ENCODE assay signal across 9 cellular contexts in the genomic region with DNA sequence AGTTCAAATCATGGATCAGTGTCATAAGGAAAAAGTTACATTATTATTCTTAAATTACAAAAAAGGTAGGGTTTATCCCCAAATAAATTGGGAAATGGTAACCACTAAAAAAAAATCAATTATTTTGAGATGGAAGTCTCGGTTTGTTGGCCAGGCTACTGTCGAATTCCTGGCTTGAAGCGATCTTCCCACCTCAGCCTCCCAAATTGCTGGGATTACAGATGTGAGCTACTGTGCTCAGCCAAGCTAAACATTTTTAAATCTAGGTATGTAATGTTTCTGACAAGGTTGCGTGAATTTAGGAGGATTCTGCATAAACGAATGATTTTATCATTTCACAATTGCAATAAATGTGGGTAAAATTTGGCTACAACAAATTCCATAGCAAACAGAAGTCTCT. TPM values are rescaled to one million over a fixed set of nuclear protein-coding genes. Genes with fewer than 3 reads are reported as not detected.
DNase-seq lines count a peak whose midpoint lies in the region; ATAC-seq and TF ChIP-seq lines count a peak whose summit lies in the region.
"Had no signal": no experiment of that assay in that cellular context is flagged by ENCODE, and none has a peak within 500 bp of the region (broad histone marks: within the 10 kb centered on the region; RNA-seq: fewer than 3 reads in every experiment).

No MANE protein-coding gene starts in this region.

- H3K36me3 ChIP-seq in Caco-2 (ENCODE audit: control insufficient read depth, insufficient read depth, low read length) (no peaks in the 10 kb centered on the region), KMS-11 (ENCODE audit: insufficient read depth) (no peaks in the 10 kb centered on the region), neural cell (ENCODE audit: insufficient read depth, low read length) (no peaks in the 10 kb centered on the region)

- H3K36me3 Mint-ChIP-seq in Caco-2 (ENCODE audit: insufficient read depth, unreplicated experiment): peaks cover 13% of the 10 kb centered on the region

- H3K9me3 Mint-ChIP-seq in Caco-2 (ENCODE audit: unreplicated experiment): no peaks in the 10 kb centered on the region

- peaks cover 6% of the 10 kb centered on the region; the same call in 1 of the 2 replicates for H4K20me1 ChIP-seq in KMS-11 (ENCODE audit: insufficient read depth)
- peaks cover 5% of the 10 kb centered on the region for H4K20me1 ChIP-seq in neural cell (ENCODE audit: insufficient read depth)

- H3K27me3 ChIP-seq in Caco-2 (replicated peaks; ENCODE audit: control insufficient read depth, insufficient read depth, low read length) (no peaks in the 10 kb centered on the region), KMS-11 (ENCODE audit: insufficient read depth, low read depth) (no peaks in the 10 kb centered on the region), neural cell (ENCODE audit: insufficient read depth, low read depth, low read length) (no peaks in the 10 kb centered on the region)

- no peak for TF ChIP-seq EP300 in neural cell (conservative IDR thresholded peaks at IDR 0.05; ENCODE audit: poor library complexity, severe bottlenecking)

- POLR2A ChIA-PET in Caco-2 (lab: Charles Lee): no interaction called here
- POLR2A ChIA-PET in HEK293T (lab: Yijun Ruan, JAX): no interaction called here

- H3K4me1 ChIP-seq in Caco-2 (peaks cover 15% of the 10 kb centered on the region), KMS-11 (ENCODE audit: low read depth, poor library complexity, severe bottlenecking) (peaks cover 38% of the 10 kb centered on the region)

- no peaks in the 10 kb centered on the region for H3K9me2 ChIP-seq in neural cell (ENCODE audit: insufficient read depth, low read length)

- no peaks in the 10 kb centered on the region for H3K27me3 Mint-ChIP-seq in Caco-2 (ENCODE audit: insufficient read depth, unreplicated experiment)

- BruUV-seq in Caco-2 (replicated peaks; lab: Mats Ljungman, UMichigan): no TSS peak

- TF ChIP-seq CTCF in Caco-2 (IDR thresholded peaks at IDR 0.05; ENCODE audit: insufficient read depth in 1 of 2, low read depth in 1 of 2, low read length in 1 of 2, severe bottlenecking in 1 of 2, unreplicated experiment in 1 of 2) (no peak), KMS-11 (conservative IDR thresholded peaks at IDR 0.05; ENCODE audit: low read depth, low read length) (no peak), coronary artery (IDR thresholded peaks at IDR 0.05) (no peak), neural cell (IDR thresholded peaks at IDR 0.05; ENCODE audit: poor library complexity, severe bottlenecking) (no peak)

- no peak for TF ChIP-seq RAD21 in neural cell (conservative IDR thresholded peaks at IDR 0.05)

- H3K4me3 Mint-ChIP-seq in Caco-2 (ENCODE audit: unreplicated experiment): peak overlapping the region; percentile 97

- H3K27ac ChIP-seq in KMS-11 (peak overlapping the region; percentile 82; the same call in 1 of the 2 replicates), coronary artery (no peak overlapping the region), neural cell (ENCODE audit: low read length) (no peak overlapping the region)

- no peak for ATAC-seq in HG02870 (IDR thresholded peaks at IDR 0.05; ENCODE audit: unreplicated experiment)

- peak overlapping the region; percentile 85; the same call in 1 of the 2 replicates for H3K4me3 ChIP-seq in Caco-2 (ENCODE audit: low read depth, low read length)
- no peak overlapping the region for H3K4me3 ChIP-seq in KMS-11 (IDR thresholded peaks at IDR 0.05; ENCODE audit: insufficient read depth, low read depth, low read length)
- peak overlapping the region; percentile 91 for H3K4me3 ChIP-seq in coronary artery
- peak overlapping the region; percentile 95 for H3K4me3 ChIP-seq in neural cell (ENCODE audit: low read length)

- H3F3A ChIP-seq in neural cell (ENCODE audit: insufficient read depth, low read length, poor library complexity, severe bottlenecking): no peaks in the 10 kb centered on the region

- DNase-seq in Caco-2 (no peak), coronary artery (ENCODE audit: low spot score) (no peak), HEK293T (ENCODE audit: extremely low spot score) (no peak), HK-2 (ENCODE audit: unreplicated experiment) (no peak), OCI-M1 (lab: John Stamatoyannopoulos, UW) (no peak)
- DNase-seq: NCI-H748 treated with DMSO at 0.1 percent for 48 hours had no signal

- intact Hi-C loops in Caco-2 (cut with micrococcal nuclease; ENCODE audit: unreplicated experiment): no loop called here

- peaks cover 9% of the 10 kb centered on the region for H3K4me1 Mint-ChIP-seq in Caco-2 (ENCODE audit: low read depth, unreplicated experiment)

- CTCF ChIA-PET in Caco-2 (lab: Charles Lee): no interaction called here
- CTCF ChIA-PET in HEK293T (lab: Yijun Ruan, JAX): no interaction called here

- H3K9ac ChIP-seq in KMS-11 (peak overlapping the region; percentile 88; the same call in 1 of the 2 replicates), neural cell (ENCODE audit: low read length) (no peak overlapping the region)

- H3K9me3 ChIP-seq in Caco-2: no peaks in the 10 kb centered on the region
- H3K9me3 ChIP-seq in neural cell (ENCODE audit: low read length): no peaks in the 10 kb centered on the region

- H3K4me2 ChIP-seq in KMS-11 (peak overlapping the region; percentile 95), neural cell (ENCODE audit: low read length) (peak overlapping the region; percentile 94)

- H3K27ac Mint-ChIP-seq in Caco-2 (ENCODE audit: unreplicated experiment): no peak overlapping the region

- H3K79me2 ChIP-seq in KMS-11 (ENCODE audit: insufficient read depth, low read depth): peaks cover 70% of the 10 kb centered on the region
- H3K79me2 ChIP-seq in neural cell (replicated peaks; ENCODE audit: insufficient read depth, low read length): peaks cover 64% of the 10 kb centered on the region

- H2AFZ ChIP-seq in KMS-11 (ENCODE audit: low read depth) (no peak overlapping the region), neural cell (ENCODE audit: low read depth, low read length) (no peak overlapping the region)

TF ChIP-seq in neural cell, 6 proteins besides CTCF, POLR2A, EP300 and RAD21 (continues in another document):
- TF ChIP-seq POLR2AphosphoS5 (IDR thresholded peaks at IDR 0.05) (no peak), EZH2 (IDR thresholded peaks at IDR 0.05; ENCODE audit: borderline replicate concordance, insufficient read depth, low read length, poor library complexity, severe bottlenecking) (no peak), MXI1 (conservative IDR thresholded peaks at IDR 0.05; ENCODE audit: poor library complexity, severe bottlenecking) (no peak)

TF ChIP-seq in HEK293T, 16 proteins besides CTCF, POLR2A, EP300 and RAD21:
- TF ChIP-seq NFRKB (IDR thresholded peaks at IDR 0.05): no peak
- TF ChIP-seq ARNT (IDR thresholded peaks at IDR 0.05): no peak
- TF ChIP-seq, protein P1, sequence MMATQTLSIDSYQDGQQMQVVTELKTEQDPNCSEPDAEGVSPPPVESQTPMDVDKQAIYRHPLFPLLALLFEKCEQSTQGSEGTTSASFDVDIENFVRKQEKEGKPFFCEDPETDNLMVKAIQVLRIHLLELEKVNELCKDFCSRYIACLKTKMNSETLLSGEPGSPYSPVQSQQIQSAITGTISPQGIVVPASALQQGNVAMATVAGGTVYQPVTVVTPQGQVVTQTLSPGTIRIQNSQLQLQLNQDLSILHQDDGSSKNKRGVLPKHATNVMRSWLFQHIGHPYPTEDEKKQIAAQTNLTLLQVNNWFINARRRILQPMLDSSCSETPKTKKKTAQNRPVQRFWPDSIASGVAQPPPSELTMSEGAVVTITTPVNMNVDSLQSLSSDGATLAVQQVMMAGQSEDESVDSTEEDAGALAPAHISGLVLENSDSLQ (IDR thresholded peaks at IDR 0.05): no peak
- no peak for TF ChIP-seq SP1 (IDR thresholded peaks at IDR 0.05)
- TF ChIP-seq FOXK2 (IDR thresholded peaks at IDR 0.05): no peak
- TF ChIP-seq ELF4 (IDR thresholded peaks at IDR 0.05): no peak
- TF ChIP-seq L3MBTL2 (conservative IDR thresholded peaks at IDR 0.05): no peak
- no peak for TF ChIP-seq HDGF (IDR thresholded peaks at IDR 0.05; ENCODE audit: borderline replicate concordance)
- TF ChIP-seq SUZ12 (IDR thresholded peaks at IDR 0.05): no peak
- no peak for TF ChIP-seq CTBP1 (IDR thresholded peaks at IDR 0.05; ENCODE audit: borderline replicate concordance)
- no peak for TF ChIP-seq LEF1 (IDR thresholded peaks at IDR 0.05; ENCODE audit: borderline replicate concordance)
- no peak for TF ChIP-seq FOXA1 (IDR thresholded peaks at IDR 0.05)
- no peak for TF ChIP-seq BHLHE40 (IDR thresholded peaks at IDR 0.05; ENCODE audit: borderline replicate concordance)

RNA-seq across cellular contexts. Expression of a gene that starts 2.0 kb away (rescaled TPM):
- 32.4 and 37.3 TPM in 2 replicates for total RNA-seq in Caco-2 (2022)
- polyA plus RNA-seq in neural cell: 49.7 and 57.0 TPM in 2 replicates
- polyA minus RNA-seq in neural cell: 54.8 and 57.1 TPM in 2 replicates

RNA-seq across cellular contexts. Expression of a gene that starts 49.7 kb away (rescaled TPM):
- 21.2 and 24.7 TPM in 2 replicates for total RNA-seq in Caco-2 (2022)
- 11.4 and 15.7 TPM in 2 replicates for polyA plus RNA-seq in neural cell
- polyA minus RNA-seq in neural cell: 21.1 and 21.7 TPM in 2 replicates
